2 cellular contexts compared by ENCODE assay signal in the genomic region with DNA sequence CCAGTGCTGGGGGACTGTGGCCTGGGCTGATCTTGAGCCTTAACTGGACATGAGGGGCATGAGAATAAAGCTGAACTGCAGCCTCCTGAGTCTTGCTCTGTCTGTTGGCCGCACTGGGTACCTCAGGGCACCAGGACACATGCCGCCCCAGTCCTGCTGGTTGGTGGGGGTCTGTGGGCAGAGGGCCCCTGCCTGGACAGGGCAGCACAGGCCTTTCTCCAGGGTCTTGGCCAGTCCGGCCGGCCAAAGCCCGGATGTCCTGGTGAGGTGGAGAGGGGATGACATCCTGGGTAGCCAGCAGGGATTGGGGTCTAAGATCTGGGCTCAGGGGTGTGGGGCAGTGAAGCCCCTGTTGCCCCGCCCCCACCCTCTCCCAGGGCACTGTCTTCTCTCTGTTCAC.
TF ChIP-seq lines count a peak whose summit lies in the region.

No MANE protein-coding gene starts in this region.

TF ChIP-seq in IMR-90, 13 proteins besides CTCF, POLR2A, EP300 and RAD21:
- TF ChIP-seq, protein P1, sequence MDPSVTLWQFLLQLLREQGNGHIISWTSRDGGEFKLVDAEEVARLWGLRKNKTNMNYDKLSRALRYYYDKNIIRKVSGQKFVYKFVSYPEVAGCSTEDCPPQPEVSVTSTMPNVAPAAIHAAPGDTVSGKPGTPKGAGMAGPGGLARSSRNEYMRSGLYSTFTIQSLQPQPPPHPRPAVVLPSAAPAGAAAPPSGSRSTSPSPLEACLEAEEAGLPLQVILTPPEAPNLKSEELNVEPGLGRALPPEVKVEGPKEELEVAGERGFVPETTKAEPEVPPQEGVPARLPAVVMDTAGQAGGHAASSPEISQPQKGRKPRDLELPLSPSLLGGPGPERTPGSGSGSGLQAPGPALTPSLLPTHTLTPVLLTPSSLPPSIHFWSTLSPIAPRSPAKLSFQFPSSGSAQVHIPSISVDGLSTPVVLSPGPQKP (IDR thresholded peaks at IDR 0.05; ENCODE audit: borderline replicate concordance, low read depth, low read length): no peak
- TF ChIP-seq MAZ (IDR thresholded peaks at IDR 0.05; ENCODE audit: borderline replicate concordance, low read depth, low read length) (no peak), RFX5 (IDR thresholded peaks at IDR 0.05; ENCODE audit: low read depth, low read length) (no peak), FOS (IDR thresholded peaks at IDR 0.05; ENCODE audit: low read depth, low read length) (no peak), NFE2L2 (IDR thresholded peaks at IDR 0.05; ENCODE audit: low read depth, low read length) (no peak), CEBPB (IDR thresholded peaks at IDR 0.05; ENCODE audit: low read depth, low read length) (no peak), MXI1 (IDR thresholded peaks at IDR 0.05; ENCODE audit: borderline replicate concordance, low read depth, low read length) (no peak), BHLHE40 (IDR thresholded peaks at IDR 0.05; ENCODE audit: low read depth, low read length) (no peak), RCOR1 (IDR thresholded peaks at IDR 0.05; ENCODE audit: insufficient replicate concordance, low read length) (no peak), SMC3 (IDR thresholded peaks at IDR 0.05; ENCODE audit: low read depth, low read length) (no peak)
- TF ChIP-seq, protein P2, sequence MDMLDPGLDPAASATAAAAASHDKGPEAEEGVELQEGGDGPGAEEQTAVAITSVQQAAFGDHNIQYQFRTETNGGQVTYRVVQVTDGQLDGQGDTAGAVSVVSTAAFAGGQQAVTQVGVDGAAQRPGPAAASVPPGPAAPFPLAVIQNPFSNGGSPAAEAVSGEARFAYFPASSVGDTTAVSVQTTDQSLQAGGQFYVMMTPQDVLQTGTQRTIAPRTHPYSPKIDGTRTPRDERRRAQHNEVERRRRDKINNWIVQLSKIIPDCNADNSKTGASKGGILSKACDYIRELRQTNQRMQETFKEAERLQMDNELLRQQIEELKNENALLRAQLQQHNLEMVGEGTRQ (IDR thresholded peaks at IDR 0.05; ENCODE audit: low read depth, low read length): no peak

TF ChIP-seq in K562, 482 proteins besides CTCF, POLR2A, EP300 and RAD21:
- TF ChIP-seq PPARD (CRISPR knock-in tag; IDR thresholded peaks at IDR 0.05): no peak
- TF ChIP-seq ZNF263 (CRISPR knock-in tag; IDR thresholded peaks at IDR 0.05; ENCODE audit: borderline replicate concordance): 0 out of 2 replicates have a peak, but pooled peaks have one; percentile 19
- TF ChIP-seq JUND (IDR thresholded peaks at IDR 0.05; ENCODE audit: borderline replicate concordance, low read depth, low read length): no peak
- TF ChIP-seq JUND (tag; IDR thresholded peaks at IDR 0.05; ENCODE audit: borderline replicate concordance, low read depth, low read length): 0 out of 3 replicates have a peak, but pooled peaks have one; percentile 4
- TF ChIP-seq FOSL1 (tag; conservative IDR thresholded peaks at IDR 0.05): 0 out of 2 replicates have a peak, but pooled peaks have one; percentile 29
- TF ChIP-seq NELFE (IDR thresholded peaks at IDR 0.05; ENCODE audit: insufficient read depth, insufficient read length): no peak
